ENCODE assay signal across 1 cellular context in genomic region chr7:44201813-44202212, GRCh38.
TF ChIP-seq lines count a peak whose summit lies in the region.

No MANE protein-coding gene starts in this region.

TF ChIP-seq in IMR-90, 13 proteins besides CTCF, POLR2A, EP300 and RAD21 (continued from another document):
- TF ChIP-seq ELK1 (IDR thresholded peaks at IDR 0.05; ENCODE audit: borderline replicate concordance, low read depth, low read length) (no peak), SMC3 (IDR thresholded peaks at IDR 0.05; ENCODE audit: low read depth, low read length) (no peak), MAFK (IDR thresholded peaks at IDR 0.05; ENCODE audit: low read depth, low read length) (no peak), MAZ (IDR thresholded peaks at IDR 0.05; ENCODE audit: borderline replicate concordance, low read depth, low read length) (no peak), RFX5 (IDR thresholded peaks at IDR 0.05; ENCODE audit: low read depth, low read length) (no peak), RCOR1 (IDR thresholded peaks at IDR 0.05; ENCODE audit: insufficient replicate concordance, low read length) (no peak), MXI1 (IDR thresholded peaks at IDR 0.05; ENCODE audit: borderline replicate concordance, low read depth, low read length) (no peak), CHD1 (IDR thresholded peaks at IDR 0.05; ENCODE audit: low read depth, low read length) (no peak), USF2 (IDR thresholded peaks at IDR 0.05; ENCODE audit: low read depth, low read length) (no peak), CEBPB (IDR thresholded peaks at IDR 0.05; ENCODE audit: low read depth, low read length) (no peak), BHLHE40 (IDR thresholded peaks at IDR 0.05; ENCODE audit: low read depth, low read length) (no peak), NFE2L2 (IDR thresholded peaks at IDR 0.05; ENCODE audit: low read depth, low read length) (no peak)
